ENCODE assay signal across 12 cellular contexts in genomic region chr16:50160495-50161164, GRCh38. TPM values are rescaled to one million over a fixed set of nuclear protein-coding genes. Genes with fewer than 3 reads are reported as not detected.
DNase-seq lines count a peak whose midpoint lies in the region; ATAC-seq and TF ChIP-seq lines count a peak whose summit lies in the region.
"Had no signal": no experiment of that assay in that cellular context is flagged by ENCODE, and none has a peak within 500 bp of the region (broad histone marks: within the 10 kb centered on the region; RNA-seq: fewer than 3 reads in every experiment).

No MANE protein-coding gene starts in this region.

- H3K9me3 ChIP-seq in esophagus muscularis mucosa (no peaks in the 10 kb centered on the region), sigmoid colon (no peaks in the 10 kb centered on the region)
- H3K9me3 ChIP-seq: psoas muscle had no signal

- peaks cover 67 to 72% (median 70%) of the 10 kb centered on the region in 3 donors for H3K4me1 Mint-ChIP-seq in T-cell

- no peak for TF ChIP-seq POLR2A in esophagus muscularis mucosa (IDR thresholded peaks at IDR 0.05; ENCODE audit: low read depth)
- no peak for TF ChIP-seq POLR2A in sigmoid colon (IDR thresholded peaks at IDR 0.05)

- TF ChIP-seq CTCF in esophagus muscularis mucosa (IDR thresholded peaks at IDR 0.05) (no peak), sigmoid colon (IDR thresholded peaks at IDR 0.05) (no peak)

- peak overlapping the region; percentile 13 to 70 (median 46) for H3K27ac ChIP-seq in esophagus muscularis mucosa (replicated peaks in 1 of 4)
- peak overlapping the region; percentile 5 to 58 (median 46) for H3K27ac ChIP-seq in sigmoid colon
- H3K27ac ChIP-seq: psoas muscle, RWPE1 had no signal

- CTCF ChIA-PET in T-cell (lab: Charles Lee), result interaction anchor here (0.6 to 1.7 kb wide), 8 partner anchors 28 to 646 kb away, joined by 3 to 12 read pairs (median 4); no protein-coding TSS in a partner anchor

- no peaks in the 10 kb centered on the region for H3K27me3 ChIP-seq in esophagus muscularis mucosa
- no peaks in the 10 kb centered on the region for H3K27me3 ChIP-seq in sigmoid colon

- H3K4me3 ChIP-seq in esophagus muscularis mucosa (peak overlapping the region in 1 of 4 donors; percentile 18), sigmoid colon (no peak overlapping the region)
- H3K4me3 ChIP-seq: psoas muscle had no signal

- H3K36me3 Mint-ChIP-seq in T-cell, result peaks cover 19% of the 10 kb centered on the region

- H3K4me3 Mint-ChIP-seq in T-cell, result peak overlapping the region in 1 of 3 donors; percentile 66

- no peaks in the 10 kb centered on the region for H3K27me3 Mint-ChIP-seq in T-cell

- 75% methylated on average over 4 of the region's 4 CpGs for WGBS in esophagus muscularis mucosa
- 78 to 82% methylated on average over 4 of the region's 4 CpGs for WGBS in sigmoid colon, 2 donors

- intact Hi-C loops in esophagus muscularis mucosa (cut with DNase I), result no loop called here
- intact Hi-C loops in sigmoid colon (cut with DNase I), result no loop called here

- no peaks in the 10 kb centered on the region for H3K9me3 Mint-ChIP-seq in T-cell

- POLR2A ChIA-PET in T-cell (lab: Charles Lee), result interaction anchor here (0.6 to 0.7 kb wide), 3 partner anchors 33 to 136 kb away, joined by 3 read pairs; partner anchors contain the start of gene CNEP1R1 (in 1 of the 2)

- H3K4me1 ChIP-seq in esophagus muscularis mucosa (peaks cover 41 to 84% (median 79%) of the 10 kb centered on the region in 4 donors), sigmoid colon (peaks cover 0 to 78% (median 62%) of the 10 kb centered on the region in 4 donors)

- DNase-seq in activated CD4-positive, CD25-positive, alpha-beta regulatory T cell (lab: John Stamatoyannopoulos, UW), result no peak
- DNase-seq in T-cell, result peak in 2 of 34 experiments; percentile 4 to 21
- DNase-seq in esophagus muscularis mucosa (ENCODE audit: extremely low spot score), result no peak
- no peak for DNase-seq in sigmoid colon
- no peak for DNase-seq in T1000 (lab: John Stamatoyannopoulos, UW)
- DNase-seq: 8988T; activated CD4-positive, alpha-beta T cell treated with anti-CD3 and anti-CD28 coated beads for 4 hours; psoas muscle had no signal

- H3K36me3 ChIP-seq in esophagus muscularis mucosa, result no peaks in the 10 kb centered on the region
- H3K36me3 ChIP-seq in sigmoid colon, result no peaks in the 10 kb centered on the region

- peak; percentile 91 for ATAC-seq in activated CD4-positive, CD25-positive, alpha-beta regulatory T cell treated with anti-CD3 and anti-CD28 coated beads, Interleukin-2, amount 50 U/mL, for 24 hours
- peak; percentile 41 to 86 (median 62) for ATAC-seq in T-cell (replicated peaks in 1 of 4)
- no peak for ATAC-seq in HG03457 (IDR thresholded peaks at IDR 0.05; ENCODE audit: unreplicated experiment)
- ATAC-seq in GM21717 (IDR thresholded peaks at IDR 0.05; ENCODE audit: unreplicated experiment), result no peak

- TF ChIP-seq EP300 in esophagus muscularis mucosa (IDR thresholded peaks at IDR 0.05), result no peak
- TF ChIP-seq EP300 in sigmoid colon (IDR thresholded peaks at IDR 0.05), result no peak

- peak overlapping the region; percentile 64 to 76 for H3K27ac Mint-ChIP-seq in T-cell

RNA-seq across cellular contexts. Expression of gene TENT4B, which starts 7.5 kb away (rescaled TPM):
- total RNA-seq in T-cell, result 10 to 100 TPM; 20.2 to 31.9 (median 20.9) TPM
- total RNA-seq in esophagus muscularis mucosa, result 10 to 100 TPM in 3 of 4 donors, 1 to 10 TPM in 1; 9.9 to 18.3 (median 16.7) TPM
- total RNA-seq in sigmoid colon, result 10 to 100 TPM; 14.9 to 23.5 (median 20.0) TPM
- 1 to 10 TPM; 3.6 to 5.0 (median 4.2) TPM for polyA plus RNA-seq in sigmoid colon

Comparison
In these comparisons a context has a peak if more than half of its experiments do, and no peak if none do; other contexts are left out.
1. ATAC-seq: peak in activated CD4-positive, CD25-positive, alpha-beta regulatory T cell treated with anti-CD3 and anti-CD28 coated beads, Interleukin-2, amount 50 U/mL, for 24 hours (2 of 2) and T-cell (4 of 4); none in HG03457 (single experiment) and GM21717 (single experiment).